35 cellular contexts compared by ENCODE assay signal in genomic region chr1:209956116-209956515, GRCh38.
"Had no signal": no experiment of that assay in that cellular context is flagged by ENCODE, and none has a peak within 500 bp of the region (broad histone marks: within the 10 kb centered on the region; RNA-seq: fewer than 3 reads in every experiment).

No MANE protein-coding gene starts in this region.

- H3K36me3 ChIP-seq: MG63 had no signal

- H3K27ac ChIP-seq: KMS-11 had no signal

- H3K9ac ChIP-seq: KMS-11 had no signal

- DNase-seq: Karpas-422, Kasumi-1, MG63, MM.1S, MV-4-11, NCI-H1048, NCI-H1092, NCI-H1092 treated with DMSO at 0.1 percent for 48 hours, NCI-H1105, NCI-H1105 treated with DMSO at 0.1 percent for 48 hours, NCI-H1417, NCI-H1417 treated with DMSO at 0.1 percent for 48 hours, NCI-H1436, NCI-H1436 treated with DMSO at 0.1 percent for 48 hours, NCI-H146, NCI-H1694, NCI-H1694 treated with DMSO at 0.1 percent for 48 hours, NCI-H187, NCI-H187 treated with DMSO at 0.1 percent for 48 hours, NCI-H1930, NCI-H2029, NCI-H2029 treated with DMSO at 0.1 percent for 48 hours, NCI-H2081, NCI-H2081 treated with DMSO at 0.1 percent for 48 hours, NCI-H2107, NCI-H2171, NCI-H2171 treated with DMSO at 0.1 percent for 48 hours, NCI-H2227 treated with DMSO at 0.1 percent for 48 hours, NCI-H226, NCI-H345, NCI-H446, NCI-H446 treated with DMSO at 0.1 percent for 48 hours, NCI-H510A, NCI-H510A treated with DMSO at 0.1 percent for 48 hours had no signal

- H3K9me3 ChIP-seq: MG63 had no signal

- H3K4me2 ChIP-seq: KMS-11 had no signal

- H3K4me3 ChIP-seq: MG63 had no signal
